2 cellular contexts compared by ENCODE assay signal in the genomic region with DNA sequence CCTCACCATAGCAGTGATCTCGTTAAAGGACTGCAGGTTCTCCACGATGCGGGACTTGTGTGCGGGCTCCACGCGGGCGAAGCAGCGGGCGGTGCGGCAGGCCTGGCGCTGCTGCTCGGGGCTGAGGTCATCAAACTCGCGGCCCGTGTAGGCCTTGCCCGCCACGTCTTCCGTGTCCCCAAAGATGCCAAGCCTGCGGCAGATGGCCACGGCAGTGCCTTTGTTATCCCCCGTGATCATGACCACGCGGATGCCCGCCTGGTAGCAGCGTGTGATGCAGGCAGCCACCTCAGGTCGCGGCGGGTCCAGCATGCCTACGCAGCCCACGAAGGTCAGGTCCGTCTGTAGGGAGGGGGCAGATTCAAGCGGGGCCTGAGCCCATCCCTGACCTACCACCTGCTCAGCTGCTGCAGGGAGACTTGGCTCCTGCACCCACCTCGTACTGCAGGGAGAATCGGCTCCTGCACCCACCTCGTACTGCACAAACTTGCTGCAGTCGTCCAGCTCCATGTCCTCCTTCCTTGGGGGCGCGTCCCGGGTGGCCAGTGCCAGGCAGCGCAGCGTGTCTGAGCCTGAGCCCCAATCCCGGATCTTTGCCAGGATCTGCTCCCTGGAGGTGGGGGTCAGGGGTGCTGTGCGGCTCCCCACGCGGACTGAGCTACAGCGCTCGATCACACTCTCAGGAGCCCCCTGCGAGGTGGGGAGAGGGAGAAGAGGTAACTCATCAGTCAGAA.
A peak's percentile ranks its signal among the peaks of the same experiment; 100 is the strongest.
TF ChIP-seq lines count a peak whose summit lies in the region.

No MANE protein-coding gene starts in this region.

TF ChIP-seq in IMR-90, 13 proteins besides CTCF, POLR2A, EP300 and RAD21:
- no peak for TF ChIP-seq USF2 (IDR thresholded peaks at IDR 0.05; ENCODE audit: low read depth, low read length)
- TF ChIP-seq SMC3 (IDR thresholded peaks at IDR 0.05; ENCODE audit: low read depth, low read length): no peak
- TF ChIP-seq RFX5 (IDR thresholded peaks at IDR 0.05; ENCODE audit: low read depth, low read length): no peak

TF ChIP-seq in K562, 482 proteins besides CTCF, POLR2A, EP300 and RAD21:
- no peak for TF ChIP-seq CREM (IDR thresholded peaks at IDR 0.05; ENCODE audit: low read depth)
- no peak for TF ChIP-seq ZNF561 (CRISPR knock-in tag; conservative IDR thresholded peaks at IDR 0.05)
- no peak for TF ChIP-seq YBX1 (IDR thresholded peaks at IDR 0.05)
- TF ChIP-seq, protein P1, sequence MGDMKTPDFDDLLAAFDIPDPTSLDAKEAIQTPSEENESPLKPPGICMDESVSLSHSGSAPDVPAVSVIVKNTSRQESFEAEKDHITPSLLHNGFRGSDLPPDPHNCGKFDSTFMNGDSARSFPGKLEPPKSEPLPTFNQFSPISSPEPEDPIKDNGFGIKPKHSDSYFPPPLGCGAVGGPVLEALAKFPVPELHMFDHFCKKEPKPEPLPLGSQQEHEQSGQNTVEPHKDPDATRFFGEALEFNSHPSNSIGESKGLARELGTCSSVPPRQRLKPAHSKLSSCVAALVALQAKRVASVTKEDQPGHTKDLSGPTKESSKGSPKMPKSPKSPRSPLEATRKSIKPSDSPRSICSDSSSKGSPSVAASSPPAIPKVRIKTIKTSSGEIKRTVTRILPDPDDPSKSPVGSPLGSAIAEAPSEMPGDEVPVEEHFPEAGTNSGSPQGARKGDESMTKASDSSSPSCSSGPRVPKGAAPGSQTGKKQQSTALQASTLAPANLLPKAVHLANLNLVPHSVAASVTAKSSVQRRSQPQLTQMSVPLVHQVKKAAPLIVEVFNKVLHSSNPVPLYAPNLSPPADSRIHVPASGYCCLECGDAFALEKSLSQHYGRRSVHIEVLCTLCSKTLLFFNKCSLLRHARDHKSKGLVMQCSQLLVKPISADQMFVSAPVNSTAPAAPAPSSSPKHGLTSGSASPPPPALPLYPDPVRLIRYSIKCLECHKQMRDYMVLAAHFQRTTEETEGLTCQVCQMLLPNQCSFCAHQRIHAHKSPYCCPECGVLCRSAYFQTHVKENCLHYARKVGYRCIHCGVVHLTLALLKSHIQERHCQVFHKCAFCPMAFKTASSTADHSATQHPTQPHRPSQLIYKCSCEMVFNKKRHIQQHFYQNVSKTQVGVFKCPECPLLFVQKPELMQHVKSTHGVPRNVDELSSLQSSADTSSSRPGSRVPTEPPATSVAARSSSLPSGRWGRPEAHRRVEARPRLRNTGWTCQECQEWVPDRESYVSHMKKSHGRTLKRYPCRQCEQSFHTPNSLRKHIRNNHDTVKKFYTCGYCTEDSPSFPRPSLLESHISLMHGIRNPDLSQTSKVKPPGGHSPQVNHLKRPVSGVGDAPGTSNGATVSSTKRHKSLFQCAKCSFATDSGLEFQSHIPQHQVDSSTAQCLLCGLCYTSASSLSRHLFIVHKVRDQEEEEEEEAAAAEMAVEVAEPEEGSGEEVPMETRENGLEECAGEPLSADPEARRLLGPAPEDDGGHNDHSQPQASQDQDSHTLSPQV (IDR thresholded peaks at IDR 0.05): no peak
- TF ChIP-seq POU5F1 (IDR thresholded peaks at IDR 0.05; ENCODE audit: borderline replicate concordance, low read depth, low read length, partially characterized antibody): no peak
- TF ChIP-seq ELK1 (CRISPR knock-in tag; IDR thresholded peaks at IDR 0.05): no peak
- no peak for TF ChIP-seq MYBL2 (IDR thresholded peaks at IDR 0.05; ENCODE audit: low read depth)
- TF ChIP-seq MYBL2 (CRISPR knock-in tag; IDR thresholded peaks at IDR 0.05; ENCODE audit: borderline replicate concordance): no peak
- TF ChIP-seq DIDO1 (tag; IDR thresholded peaks at IDR 0.05; ENCODE audit: low read depth): no peak
- no peak for TF ChIP-seq TCF3 (CRISPR knock-in tag; IDR thresholded peaks at IDR 0.05)
- no peak for TF ChIP-seq MTF1 (CRISPR knock-in tag; IDR thresholded peaks at IDR 0.05; ENCODE audit: borderline replicate concordance)
- no peak for TF ChIP-seq ZNF124 (CRISPR knock-in tag; IDR thresholded peaks at IDR 0.05)
- peak; percentile 79 for TF ChIP-seq ZBTB33 (CRISPR knock-in tag; IDR thresholded peaks at IDR 0.05)
- no peak for TF ChIP-seq MAZ (CRISPR knock-in tag; conservative IDR thresholded peaks at IDR 0.05 in 1 of 2, IDR thresholded peaks at IDR 0.05 in 1 of 2)
- TF ChIP-seq, protein P2, sequence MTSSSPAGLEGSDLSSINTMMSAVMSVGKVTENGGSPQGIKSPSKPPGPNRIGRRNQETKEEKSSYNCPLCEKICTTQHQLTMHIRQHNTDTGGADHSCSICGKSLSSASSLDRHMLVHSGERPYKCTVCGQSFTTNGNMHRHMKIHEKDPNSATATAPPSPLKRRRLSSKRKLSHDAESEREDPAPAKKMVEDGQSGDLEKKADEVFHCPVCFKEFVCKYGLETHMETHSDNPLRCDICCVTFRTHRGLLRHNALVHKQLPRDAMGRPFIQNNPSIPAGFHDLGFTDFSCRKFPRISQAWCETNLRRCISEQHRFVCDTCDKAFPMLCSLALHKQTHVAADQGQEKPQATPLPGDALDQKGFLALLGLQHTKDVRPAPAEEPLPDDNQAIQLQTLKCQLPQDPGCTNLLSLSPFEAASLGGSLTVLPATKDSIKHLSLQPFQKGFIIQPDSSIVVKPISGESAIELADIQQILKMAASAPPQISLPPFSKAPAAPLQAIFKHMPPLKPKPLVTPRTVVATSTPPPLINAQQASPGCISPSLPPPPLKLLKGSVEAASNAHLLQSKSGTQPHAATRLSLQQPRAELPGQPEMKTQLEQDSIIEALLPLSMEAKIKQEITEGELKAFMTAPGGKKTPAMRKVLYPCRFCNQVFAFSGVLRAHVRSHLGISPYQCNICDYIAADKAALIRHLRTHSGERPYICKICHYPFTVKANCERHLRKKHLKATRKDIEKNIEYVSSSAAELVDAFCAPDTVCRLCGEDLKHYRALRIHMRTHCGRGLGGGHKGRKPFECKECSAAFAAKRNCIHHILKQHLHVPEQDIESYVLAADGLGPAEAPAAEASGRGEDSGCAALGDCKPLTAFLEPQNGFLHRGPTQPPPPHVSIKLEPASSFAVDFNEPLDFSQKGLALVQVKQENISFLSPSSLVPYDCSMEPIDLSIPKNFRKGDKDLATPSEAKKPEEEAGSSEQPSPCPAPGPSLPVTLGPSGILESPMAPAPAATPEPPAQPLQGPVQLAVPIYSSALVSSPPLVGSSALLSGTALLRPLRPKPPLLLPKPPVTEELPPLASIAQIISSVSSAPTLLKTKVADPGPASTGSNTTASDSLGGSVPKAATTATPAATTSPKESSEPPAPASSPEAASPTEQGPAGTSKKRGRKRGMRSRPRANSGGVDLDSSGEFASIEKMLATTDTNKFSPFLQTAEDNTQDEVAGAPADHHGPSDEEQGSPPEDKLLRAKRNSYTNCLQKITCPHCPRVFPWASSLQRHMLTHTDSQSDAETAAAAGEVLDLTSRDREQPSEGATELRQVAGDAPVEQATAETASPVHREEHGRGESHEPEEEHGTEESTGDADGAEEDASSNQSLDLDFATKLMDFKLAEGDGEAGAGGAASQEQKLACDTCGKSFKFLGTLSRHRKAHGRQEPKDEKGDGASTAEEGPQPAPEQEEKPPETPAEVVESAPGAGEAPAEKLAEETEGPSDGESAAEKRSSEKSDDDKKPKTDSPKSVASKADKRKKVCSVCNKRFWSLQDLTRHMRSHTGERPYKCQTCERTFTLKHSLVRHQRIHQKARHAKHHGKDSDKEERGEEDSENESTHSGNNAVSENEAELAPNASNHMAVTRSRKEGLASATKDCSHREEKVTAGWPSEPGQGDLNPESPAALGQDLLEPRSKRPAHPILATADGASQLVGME (CRISPR knock-in tag; IDR thresholded peaks at IDR 0.05): no peak
- TF ChIP-seq E2F3 (CRISPR knock-in tag; IDR thresholded peaks at IDR 0.05): no peak
- TF ChIP-seq XRCC5 (IDR thresholded peaks at IDR 0.05; ENCODE audit: low read depth, low read length): no peak
- TF ChIP-seq RBFOX2 (IDR thresholded peaks at IDR 0.05; ENCODE audit: low read depth, low read length): 0 out of 2 replicates have a peak, but pooled peaks have one; percentile 40
- no peak for TF ChIP-seq ARID2 (IDR thresholded peaks at IDR 0.05)
- peak; percentile 37 for TF ChIP-seq RBM22 (IDR thresholded peaks at IDR 0.05; ENCODE audit: low read depth, low read length, poor library complexity, severe bottlenecking)
- no peak for TF ChIP-seq ZNF23 (CRISPR knock-in tag; IDR thresholded peaks at IDR 0.05)
- peak; percentile 67 for TF ChIP-seq POLR2G (IDR thresholded peaks at IDR 0.05; ENCODE audit: low read depth, low read length)
- TF ChIP-seq HMBOX1 (IDR thresholded peaks at IDR 0.05): no peak
- TF ChIP-seq FOSL1 (tag; conservative IDR thresholded peaks at IDR 0.05): no peak
- TF ChIP-seq ZNF583 (CRISPR knock-in tag; IDR thresholded peaks at IDR 0.05): no peak
- no peak for TF ChIP-seq ATF1 (CRISPR knock-in tag; IDR thresholded peaks at IDR 0.05)
- no peak for TF ChIP-seq ATF1 (tag; IDR thresholded peaks at IDR 0.05)
